Comparison of ENCODE assay signal across 1 cellular context in the genomic region with DNA sequence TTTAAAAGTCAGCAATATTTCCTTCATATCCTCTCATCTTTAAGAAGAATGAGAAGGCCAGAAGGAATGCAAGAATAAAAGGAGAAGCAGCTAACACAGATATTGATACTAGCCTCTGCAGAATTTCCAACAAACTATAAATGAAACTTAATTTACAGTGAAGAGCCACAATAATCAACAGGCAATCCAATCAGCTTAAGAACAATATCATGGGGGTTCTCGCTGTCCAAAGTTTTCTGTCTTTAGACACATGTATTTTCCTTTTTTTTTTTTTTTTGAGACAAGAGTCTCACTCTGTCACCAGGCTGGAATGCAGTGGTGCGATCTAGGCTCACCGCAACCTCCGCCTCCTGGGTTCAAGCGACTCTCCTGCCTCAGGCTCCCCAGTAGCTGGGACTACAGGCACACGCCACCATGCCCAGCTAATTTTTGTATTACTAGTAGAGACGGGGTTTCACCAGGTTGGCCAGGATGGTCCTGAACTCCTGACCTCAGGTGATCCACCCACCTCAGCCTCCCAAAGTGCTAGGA.
A peak's percentile ranks its signal among the peaks of the same experiment; 100 is the strongest.
TF ChIP-seq lines count a peak whose summit lies in the region.

No MANE protein-coding gene starts in this region.

TF ChIP-seq in HCT116, 20 proteins besides CTCF, POLR2A, EP300 and RAD21:
- TF ChIP-seq CBX3 (IDR thresholded peaks at IDR 0.05; ENCODE audit: low read depth) (0 out of 2 replicates have a peak, but pooled peaks have one; percentile 18), FOSL1 (IDR thresholded peaks at IDR 0.05; ENCODE audit: low read depth) (peak; percentile 35; the same call in 1 of the 2 replicates), JUND (IDR thresholded peaks at IDR 0.05) (peak; percentile 34; the same call in 1 of the 2 replicates)
- TF ChIP-seq, protein P1, sequence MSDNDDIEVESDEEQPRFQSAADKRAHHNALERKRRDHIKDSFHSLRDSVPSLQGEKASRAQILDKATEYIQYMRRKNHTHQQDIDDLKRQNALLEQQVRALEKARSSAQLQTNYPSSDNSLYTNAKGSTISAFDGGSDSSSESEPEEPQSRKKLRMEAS (IDR thresholded peaks at IDR 0.05), result 0 out of 2 replicates have a peak, but pooled peaks have one; percentile 25
